11 cellular contexts compared by ENCODE assay signal in the genomic region with DNA sequence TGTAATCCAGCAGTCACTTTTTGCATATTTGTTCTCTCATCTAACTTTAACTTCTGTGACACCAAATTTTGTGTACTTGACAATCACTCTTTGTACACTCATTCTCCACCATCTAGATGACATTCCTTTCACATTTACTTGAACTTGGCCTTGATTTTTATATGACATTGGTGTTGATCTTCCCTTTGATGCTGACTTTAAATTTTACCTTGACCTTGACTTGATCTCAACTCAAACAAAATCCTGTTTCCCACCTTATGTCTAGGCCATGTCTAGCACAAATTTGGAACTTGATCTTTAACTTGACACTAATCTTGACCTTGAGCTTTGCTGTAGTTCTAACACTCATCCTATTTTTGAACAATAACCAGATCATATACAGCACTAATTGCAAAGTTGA. TPM values are rescaled to one million over a fixed set of nuclear protein-coding genes. Genes with fewer than 3 reads are reported as not detected.
"Had no signal": no experiment of that assay in that cellular context is flagged by ENCODE, and none has a peak within 500 bp of the region (broad histone marks: within the 10 kb centered on the region; RNA-seq: fewer than 3 reads in every experiment).

No MANE protein-coding gene starts in this region.

- H3K36me3 ChIP-seq: HAP-1 had no signal

- H3K9me3 ChIP-seq: HAP-1 had no signal

- H2AFZ ChIP-seq: GM23248, GM23338 had no signal

- H3K4me2 ChIP-seq: GM23338 had no signal

- DNase-seq: GM23248, GOT3, H7, H9, HCEC 1CT, HFFc6 had no signal

- ATAC-seq: GM23338, HCT116 had no signal

- H3K27ac ChIP-seq: GM23248 had no signal

- H3K4me3 ChIP-seq: GM23248, GM23338, HAP-1 had no signal

- FAIRE-seq: H1, H54 had no signal

- H3K4me1 ChIP-seq: HAP-1 had no signal

- H3K9ac ChIP-seq: GM23248 had no signal

RNA-seq across cellular contexts. Expression of a gene that starts 33.2 kb away (rescaled TPM):
- total RNA-seq: GM23248, GM23338, H1, H7, H9, HFFc6 had no signal
- polyA plus RNA-seq: GM23248, GM23338 had no signal
